Comparison of ENCODE assay signal across 17 cellular contexts in the genomic region with DNA sequence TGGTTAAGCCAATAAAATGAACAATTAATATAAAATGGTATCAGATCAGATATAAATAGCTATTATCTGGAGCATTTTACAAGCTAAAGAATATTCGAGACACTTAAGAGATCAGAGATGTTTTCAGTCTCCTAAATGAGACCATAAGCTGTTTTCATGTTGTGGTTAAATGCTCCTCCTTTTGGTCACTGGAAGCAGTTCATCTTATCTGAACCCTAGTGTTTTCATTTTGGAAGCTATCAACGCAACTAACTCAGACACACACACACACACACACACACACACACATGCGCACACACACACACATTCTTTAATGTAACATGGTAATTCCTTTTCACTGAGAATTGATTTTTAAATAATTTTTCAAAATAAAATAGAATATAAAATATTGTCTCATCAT. TPM values are rescaled to one million over a fixed set of nuclear protein-coding genes. Genes with fewer than 3 reads are reported as not detected.
DNase-seq lines count a peak whose midpoint lies in the region; TF ChIP-seq lines count a peak whose summit lies in the region.
"Had no signal": no experiment of that assay in that cellular context is flagged by ENCODE, and none has a peak within 500 bp of the region (broad histone marks: within the 10 kb centered on the region; RNA-seq: fewer than 3 reads in every experiment).

No MANE protein-coding gene starts in this region.

- no peak for TF ChIP-seq POLR2A in Peyer's patch (IDR thresholded peaks at IDR 0.05)

- H2BK120ac ChIP-seq in mesendoderm (ENCODE audit: low read depth, low read length): no peak overlapping the region

- no peak overlapping the region for H2BK5ac ChIP-seq in mesendoderm (ENCODE audit: low read length)

- no peaks in the 10 kb centered on the region for H3K79me1 ChIP-seq in mesendoderm (ENCODE audit: low read length)

- H2BK15ac ChIP-seq in mesendoderm (replicated peaks; ENCODE audit: low read depth): no peak overlapping the region

- H3K56ac ChIP-seq in mesendoderm (ENCODE audit: low read length): no peak overlapping the region

- no peaks in the 10 kb centered on the region for H3K27me3 ChIP-seq in MM.1S (replicated peaks; ENCODE audit: insufficient read depth, low read length)
- no peaks in the 10 kb centered on the region for H3K27me3 ChIP-seq in mesendoderm (ENCODE audit: insufficient read depth, low read length, poor library complexity)
- H3K27me3 ChIP-seq in ascending aorta: no peaks in the 10 kb centered on the region
- H3K27me3 ChIP-seq in Peyer's patch: no peaks in the 10 kb centered on the region

- TF ChIP-seq CTCF in MM.1S (IDR thresholded peaks at IDR 0.05; ENCODE audit: low read length): peak; percentile 23; the same call in 1 of the 2 replicates
- peak; percentile 13 for TF ChIP-seq CTCF in cardiac fibroblast (IDR thresholded peaks at IDR 0.05; ENCODE audit: low read depth, low read length)
- no peak for TF ChIP-seq CTCF in ascending aorta (IDR thresholded peaks at IDR 0.05)
- peak in 1 of 6 experiments; percentile 5 for TF ChIP-seq CTCF in Peyer's patch (IDR thresholded peaks at IDR 0.05)

- no peak overlapping the region for H3K9ac ChIP-seq in MM.1S (ENCODE audit: low read length)
- H3K9ac ChIP-seq in mesendoderm (ENCODE audit: low read length): no peak overlapping the region

- DNase-seq in DMS 273 (lab: John Stamatoyannopoulos, UW; ENCODE audit: unreplicated experiment): peak; percentile 23
- no peak for DNase-seq in DMS 273 treated with DMSO at 0.1 percent for 48 hours (lab: John Stamatoyannopoulos, UW)
- peak; percentile 43 for DNase-seq in MM.1S
- peak; percentile 50 to 66 for DNase-seq in cardiac fibroblast (ENCODE audit: low read depth in 2 of 2)
- DNase-seq in mesendoderm: peak; percentile 27
- no peak for DNase-seq in ascending aorta (ENCODE audit: low spot score in 2 of 2)
- DNase-seq in Peyer's patch: no peak
- no peak for DNase-seq in midbrain (lab: John Stamatoyannopoulos, UW)
- DNase-seq: activated T-cell treated with anti-CD3 and anti-CD28 coated beads, Interleukin-2, amount 50 U/mL, for 72 hours; cerebellar nuclear complex; EL; mammary epithelial cell; posterior cingulate gyrus; stimulated activated CD4-positive, alpha-beta T cell treated with anti-CD3 and anti-CD28 coated beads, Interleukin-2, amount 100 ng/mL, for 48 hours; stimulated activated naive CD8-positive, alpha-beta T cell treated with anti-CD3 and anti-CD28 coated beads, Interleukin-15, amount 100 ng/mL, for 72 hours; WERI-Rb-1 had no signal

- H3K36me3 ChIP-seq in MM.1S (replicated peaks; ENCODE audit: insufficient read depth, low read length) (no peaks in the 10 kb centered on the region), mesendoderm (ENCODE audit: control insufficient read depth, insufficient read depth, low read length) (no peaks in the 10 kb centered on the region), ascending aorta (no peaks in the 10 kb centered on the region), Peyer's patch (no peaks in the 10 kb centered on the region)
- H3K36me3 ChIP-seq: WERI-Rb-1 had no signal

- H3K4me3 ChIP-seq in MM.1S (ENCODE audit: low read length): no peak overlapping the region
- H3K4me3 ChIP-seq in cardiac fibroblast (replicated peaks in 1 of 2; ENCODE audit: low read depth in 2 of 2, low read length in 2 of 2): no peak overlapping the region
- H3K4me3 ChIP-seq in mesendoderm (ENCODE audit: low read length): no peak overlapping the region
- H3K4me3 ChIP-seq in ascending aorta: no peak overlapping the region
- no peak overlapping the region for H3K4me3 ChIP-seq in Peyer's patch

- no peak overlapping the region for H2AK5ac ChIP-seq in mesendoderm (ENCODE audit: low read length)

- H3K4me1 ChIP-seq in MM.1S (ENCODE audit: low read length): peaks cover 4% of the 10 kb centered on the region
- H3K4me1 ChIP-seq in mesendoderm (ENCODE audit: control insufficient read depth, low read depth, low read length): no peaks in the 10 kb centered on the region
- H3K4me1 ChIP-seq in ascending aorta: no peaks in the 10 kb centered on the region
- no peaks in the 10 kb centered on the region for H3K4me1 ChIP-seq in Peyer's patch

- WGBS in mesendoderm (ENCODE audit: extremely low coverage, insufficient coverage, low lambda C conversion rate): no CpG with 5 or more reads among the region's 3 CpGs

- H3F3A ChIP-seq in MM.1S (ENCODE audit: insufficient read depth, low read length): no peaks in the 10 kb centered on the region

- H3K9me3 ChIP-seq in MM.1S (replicated peaks; ENCODE audit: insufficient read depth, low read length) (no peaks in the 10 kb centered on the region), ascending aorta (no peaks in the 10 kb centered on the region), Peyer's patch (no peaks in the 10 kb centered on the region)

- H3K4ac ChIP-seq in mesendoderm (ENCODE audit: low read depth, low read length): no peak overlapping the region

- H3K4me2 ChIP-seq in MM.1S (ENCODE audit: low read depth, low read length): no peak overlapping the region
- no peak overlapping the region for H3K4me2 ChIP-seq in mesendoderm (ENCODE audit: low read length)

- H3K27ac ChIP-seq in MM.1S (ENCODE audit: low read length) (no peak overlapping the region), mesendoderm (ENCODE audit: low read depth, low read length) (no peak overlapping the region), ascending aorta (no peak overlapping the region), Peyer's patch (no peak overlapping the region)
- H3K27ac ChIP-seq: 22Rv1, WERI-Rb-1 had no signal

- H4K8ac ChIP-seq in mesendoderm (ENCODE audit: low read depth, low read length): no peak overlapping the region

- intact Hi-C loops in ascending aorta (cut with DNase I): no loop called here

- no peak overlapping the region for H2AFZ ChIP-seq in MM.1S (ENCODE audit: low read length)

- no peak overlapping the region for H4K5ac ChIP-seq in mesendoderm (ENCODE audit: low read length)

- H3K23ac ChIP-seq in mesendoderm (ENCODE audit: low read length): no peak overlapping the region

- H3K18ac ChIP-seq in mesendoderm (ENCODE audit: low read length): no peak overlapping the region

- no peaks in the 10 kb centered on the region for H4K20me1 ChIP-seq in MM.1S (ENCODE audit: insufficient read depth, low read length)

- H3K79me2 ChIP-seq in MM.1S (ENCODE audit: low read length) (no peaks in the 10 kb centered on the region), mesendoderm (ENCODE audit: control insufficient read depth, insufficient read depth, low read length) (no peaks in the 10 kb centered on the region)

- H3K9me2 ChIP-seq in MM.1S (replicated peaks; ENCODE audit: insufficient read depth, low read length): no peaks in the 10 kb centered on the region

RNA-seq across cellular contexts. Expression of a gene that starts 10.0 kb away (rescaled TPM):
- polyA plus RNA-seq in mesendoderm (2013, experiment 1 of 2): 1.5 TPM
- 1.4 TPM for polyA plus RNA-seq in mesendoderm (2013, experiment 2 of 2)
- total RNA-seq in ascending aorta (7.5 TPM), Peyer's patch (1 to 10 TPM; 2.5 to 9.9 (median 4.0) TPM)

Comparison
In these comparisons a context has a peak if more than half of its experiments do, and no peak if none do; other contexts are left out.
1. DNase-seq: peak in DMS 273 (single experiment), MM.1S (single experiment), cardiac fibroblast (2 of 2) and mesendoderm (single experiment); none in DMS 273 treated with DMSO at 0.1 percent for 48 hours (single experiment), ascending aorta (0 of 2), Peyer's patch (0 of 3) and midbrain (single experiment).
2. CTCF ChIP-seq: peak in MM.1S (single experiment) and cardiac fibroblast (single experiment); none in ascending aorta (0 of 3).